In the genomic region with DNA sequence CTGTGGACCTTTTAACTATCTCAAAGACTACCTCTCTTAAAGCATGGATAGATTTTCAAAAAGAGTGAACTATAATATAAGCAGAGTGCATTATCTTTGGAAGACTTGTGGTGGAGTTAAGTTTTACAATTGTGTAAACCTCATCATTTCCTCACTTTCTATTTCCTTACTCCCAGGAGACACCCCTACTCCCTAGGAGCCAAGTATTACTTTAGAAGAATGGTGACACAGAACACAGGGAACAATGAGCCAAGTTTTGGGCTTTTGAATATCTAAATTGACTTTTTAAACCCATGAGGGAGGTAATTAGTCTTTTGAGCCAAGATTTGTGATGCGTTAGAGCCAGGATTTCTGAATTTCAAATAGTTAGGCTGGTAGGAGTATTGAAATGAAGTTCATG, we compare ENCODE assay signal across 30 cellular contexts.
"Had no signal": no experiment of that assay in that cellular context is flagged by ENCODE, and none has a peak within 500 bp of the region (broad histone marks: within the 10 kb centered on the region; RNA-seq: fewer than 3 reads in every experiment).

No MANE protein-coding gene starts in this region.

- ATAC-seq: activated CD4-positive, alpha-beta T cell treated with anti-CD3 and anti-CD28 coated beads for 36 hours; activated CD8-positive, alpha-beta memory T cell treated with anti-CD3 and anti-CD28 coated beads, Interleukin-2, amount 10 ng/mL, durations not matched to agents 7 days and 5 days; activated CD8-positive, alpha-beta T cell treated with anti-CD3 and anti-CD28 coated beads, Interleukin-2, amount 10 ng/mL, durations not matched to agents 7 days and 5 days; activated naive CD4-positive, alpha-beta T cell treated with anti-CD3 and anti-CD28 coated beads, Interleukin-2, amount 50 U/mL, for 72 hours had no signal

- H3K4me3 Mint-ChIP-seq: activated CD4-positive, alpha-beta memory T cell treated with anti-CD3 and anti-CD28 coated beads for 36 hours; activated CD4-positive, alpha-beta T cell treated with anti-CD3 and anti-CD28 coated beads for 36 hours; activated CD4-positive, alpha-beta T cell treated with anti-CD3 and anti-CD28 coated beads, Interleukin-2, amount 10 ng/mL, durations not matched to agents 24 days and 14 days; activated CD8-positive, alpha-beta memory T cell treated with anti-CD3 and anti-CD28 coated beads, Interleukin-2, amount 10 ng/mL, durations not matched to agents 7 days and 5 days; activated CD8-positive, alpha-beta T cell treated with anti-CD3 and anti-CD28 coated beads, Interleukin-2, amount 10 ng/mL, durations not matched to agents 7 days and 5 days; activated naive CD4-positive, alpha-beta T cell treated with anti-CD3 and anti-CD28 coated beads, Interleukin-2, amount 10 ng/mL, durations not matched to agents 7 days and 5 days; activated naive CD8-positive, alpha-beta T cell treated with anti-CD3 and anti-CD28 coated beads, Interleukin-2, amount 10 ng/mL, durations not matched to agents 7 days and 5 days; activated T-helper 1 cell treated with anti-CD3 and anti-CD28 coated beads, Interleukin-12 subunit alpha, Interleukin-12 subunit beta, Interleukin-2, Interleukin-4 antibody, amounts not matched to agents 30 ng/mL and 10 ng/mL and 1 ng/mL, durations not matched to agents 14 hours and 24 hours and 36 hours; brain had no signal

- DNase-seq: activated CD4-positive, alpha-beta memory T cell treated with anti-CD3 and anti-CD28 coated beads for 36 hours; activated CD4-positive, alpha-beta T cell treated with anti-CD3 and anti-CD28 coated beads for 36 hours; activated CD4-positive, alpha-beta T cell treated with anti-CD3 and anti-CD28 coated beads, Interleukin-2, amount 10 ng/mL, durations not matched to agents 24 days and 14 days; activated CD4-positive, CD25-positive, alpha-beta regulatory T cell; activated CD4-positive, CD25-positive, alpha-beta regulatory T cell treated with anti-CD3 and anti-CD28 coated beads, Interleukin-2, amount 50 U/mL, for 72 hours; activated CD8-positive, alpha-beta memory T cell treated with anti-CD3 and anti-CD28 coated beads, Interleukin-2, amount 10 ng/mL, durations not matched to agents 7 days and 5 days; activated CD8-positive, alpha-beta memory T cell treated with anti-CD3 and anti-CD28 coated beads, Interleukin-2, amount 50 U/mL, for 4 hours; activated CD8-positive, alpha-beta T cell treated with anti-CD3 and anti-CD28 coated beads, Interleukin-2, amount 10 ng/mL, durations not matched to agents 7 days and 5 days; activated gamma-delta T cell; activated naive CD4-positive, alpha-beta T cell; activated naive CD4-positive, alpha-beta T cell treated with anti-CD3 and anti-CD28 coated beads, Interleukin-2, amount 10 ng/mL, durations not matched to agents 7 days and 5 days; activated naive CD8-positive, alpha-beta T cell treated with anti-CD3 and anti-CD28 coated beads, Interleukin-2, amount 10 ng/mL, durations not matched to agents 7 days and 5 days; activated T-cell treated with anti-CD3 and anti-CD28 coated beads, Interleukin-2, amount 50 U/mL, for 1 hour; activated T-cell treated with anti-CD3 and anti-CD28 coated beads, Interleukin-2, amount 50 U/mL, for 48 hours; caudate nucleus; colonic mucosa; effector CD8-positive, alpha-beta T cell; esophagus squamous epithelium; foreskin fibroblast; head of caudate nucleus; T-helper 2 cell had no signal

- H3K4me1 Mint-ChIP-seq: activated CD4-positive, alpha-beta T cell treated with anti-CD3 and anti-CD28 coated beads for 36 hours; activated CD4-positive, alpha-beta T cell treated with anti-CD3 and anti-CD28 coated beads, Interleukin-2, amount 10 ng/mL, durations not matched to agents 24 days and 14 days; activated CD8-positive, alpha-beta memory T cell treated with anti-CD3 and anti-CD28 coated beads, Interleukin-2, amount 10 ng/mL, durations not matched to agents 7 days and 5 days; activated naive CD4-positive, alpha-beta T cell treated with anti-CD3 and anti-CD28 coated beads, Interleukin-2, amount 10 ng/mL, durations not matched to agents 7 days and 5 days; activated naive CD8-positive, alpha-beta T cell treated with anti-CD3 and anti-CD28 coated beads, Interleukin-2, amount 10 ng/mL, durations not matched to agents 7 days and 5 days; brain had no signal

- H3K9me3 Mint-ChIP-seq: activated CD4-positive, alpha-beta memory T cell treated with anti-CD3 and anti-CD28 coated beads for 36 hours; activated CD4-positive, alpha-beta T cell treated with anti-CD3 and anti-CD28 coated beads, Interleukin-2, amount 10 ng/mL, durations not matched to agents 24 days and 14 days; activated naive CD4-positive, alpha-beta T cell treated with anti-CD3 and anti-CD28 coated beads, Interleukin-2, amount 10 ng/mL, durations not matched to agents 7 days and 5 days; activated naive CD4-positive, alpha-beta T cell treated with anti-CD3 and anti-CD28 coated beads, Interleukin-2, amount 50 U/mL, for 72 hours; activated naive CD8-positive, alpha-beta T cell treated with anti-CD3 and anti-CD28 coated beads, Interleukin-2, amount 10 ng/mL, durations not matched to agents 7 days and 5 days; activated T-helper 1 cell treated with anti-CD3 and anti-CD28 coated beads, Interleukin-12 subunit alpha, Interleukin-12 subunit beta, Interleukin-2, Interleukin-4 antibody, amounts not matched to agents 30 ng/mL and 10 ng/mL and 1 ng/mL, durations not matched to agents 14 hours and 24 hours and 36 hours; activated T-helper 2 cell treated with anti-CD3 and anti-CD28 coated beads, Interferon-gamma antibody, Interleukin-2, Interleukin-4, amounts not matched to agents 10 μg/mL and 5 μg/mL and 100 μg/mL, durations not matched to agents 14 hours and 24 hours and 36 hours; brain had no signal

- H3K4me3 ChIP-seq: ascending aorta, breast epithelium, colonic mucosa, esophagus squamous epithelium had no signal

- H3K36me3 Mint-ChIP-seq: activated CD4-positive, alpha-beta memory T cell treated with anti-CD3 and anti-CD28 coated beads for 36 hours; activated CD8-positive, alpha-beta memory T cell treated with anti-CD3 and anti-CD28 coated beads, Interleukin-2, amount 10 ng/mL, durations not matched to agents 7 days and 5 days; activated naive CD4-positive, alpha-beta T cell treated with anti-CD3 and anti-CD28 coated beads, Interleukin-2, amount 10 ng/mL, durations not matched to agents 7 days and 5 days; activated naive CD4-positive, alpha-beta T cell treated with anti-CD3 and anti-CD28 coated beads, Interleukin-2, amount 50 U/mL, for 72 hours; activated naive CD8-positive, alpha-beta T cell treated with anti-CD3 and anti-CD28 coated beads, Interleukin-2, amount 10 ng/mL, durations not matched to agents 7 days and 5 days; brain had no signal

- H3K27ac Mint-ChIP-seq: activated CD4-positive, alpha-beta memory T cell treated with anti-CD3 and anti-CD28 coated beads for 36 hours; activated CD4-positive, alpha-beta T cell treated with anti-CD3 and anti-CD28 coated beads for 36 hours; activated CD4-positive, alpha-beta T cell treated with anti-CD3 and anti-CD28 coated beads, Interleukin-2, amount 10 ng/mL, durations not matched to agents 24 days and 14 days; activated CD8-positive, alpha-beta memory T cell treated with anti-CD3 and anti-CD28 coated beads, Interleukin-2, amount 10 ng/mL, durations not matched to agents 7 days and 5 days; activated CD8-positive, alpha-beta T cell treated with anti-CD3 and anti-CD28 coated beads, Interleukin-2, amount 10 ng/mL, durations not matched to agents 7 days and 5 days; activated naive CD4-positive, alpha-beta T cell treated with anti-CD3 and anti-CD28 coated beads, Interleukin-2, amount 10 ng/mL, durations not matched to agents 7 days and 5 days; activated naive CD4-positive, alpha-beta T cell treated with anti-CD3 and anti-CD28 coated beads, Interleukin-2, amount 50 U/mL, for 72 hours; activated naive CD8-positive, alpha-beta T cell treated with anti-CD3 and anti-CD28 coated beads, Interleukin-2, amount 10 ng/mL, durations not matched to agents 7 days and 5 days; activated T-helper 1 cell treated with anti-CD3 and anti-CD28 coated beads, Interleukin-12 subunit alpha, Interleukin-12 subunit beta, Interleukin-2, Interleukin-4 antibody, amounts not matched to agents 30 ng/mL and 10 ng/mL and 1 ng/mL, durations not matched to agents 14 hours and 24 hours and 36 hours; activated T-helper 2 cell treated with anti-CD3 and anti-CD28 coated beads, Interferon-gamma antibody, Interleukin-2, Interleukin-4, amounts not matched to agents 10 μg/mL and 5 μg/mL and 100 μg/mL, durations not matched to agents 14 hours and 24 hours and 36 hours; brain had no signal

- FAIRE-seq: endometrium, endothelial cell of umbilical vein, frontal cortex had no signal

- H3K27me3 Mint-ChIP-seq: activated CD4-positive, alpha-beta memory T cell treated with anti-CD3 and anti-CD28 coated beads for 36 hours; activated CD4-positive, alpha-beta T cell treated with anti-CD3 and anti-CD28 coated beads for 36 hours; activated CD8-positive, alpha-beta memory T cell treated with anti-CD3 and anti-CD28 coated beads, Interleukin-2, amount 10 ng/mL, durations not matched to agents 7 days and 5 days; activated naive CD4-positive, alpha-beta T cell treated with anti-CD3 and anti-CD28 coated beads, Interleukin-2, amount 10 ng/mL, durations not matched to agents 7 days and 5 days; activated naive CD8-positive, alpha-beta T cell treated with anti-CD3 and anti-CD28 coated beads, Interleukin-2, amount 10 ng/mL, durations not matched to agents 7 days and 5 days had no signal
